In the genomic region with DNA sequence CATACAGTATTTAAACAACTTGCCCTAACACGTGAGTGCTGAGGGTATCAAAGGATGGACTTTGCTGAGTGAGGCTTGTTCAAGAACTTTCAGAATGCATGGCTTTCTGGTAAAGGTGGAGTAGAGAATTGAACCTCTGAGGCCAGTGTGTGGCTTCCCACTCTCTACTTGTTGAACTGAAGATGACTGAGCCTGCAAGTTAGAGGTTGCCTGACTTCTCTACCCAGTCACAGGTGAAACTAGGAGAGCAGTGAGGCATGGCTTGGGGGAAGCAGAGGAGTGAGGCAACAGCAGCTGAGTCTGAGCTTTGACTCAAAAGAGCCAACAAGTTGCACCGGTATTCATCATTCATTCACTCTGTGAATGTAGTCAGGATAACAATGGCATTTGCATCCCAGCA, we compare ENCODE assay signal across 9 cellular contexts.
A peak's percentile ranks its signal among the peaks of the same experiment; 100 is the strongest.
DNase-seq lines count a peak whose midpoint lies in the region; ATAC-seq and TF ChIP-seq lines count a peak whose summit lies in the region.
"Had no signal": no experiment of that assay in that cellular context is flagged by ENCODE, and none has a peak within 500 bp of the region (broad histone marks: within the 10 kb centered on the region; RNA-seq: fewer than 3 reads in every experiment).

No MANE protein-coding gene starts in this region.

- H3K27me3 Mint-ChIP-seq in CD4-positive, alpha-beta T cell, result no peaks in the 10 kb centered on the region

- TF ChIP-seq CTCF in GM20000 (IDR thresholded peaks at IDR 0.05; ENCODE audit: extremely low read depth, missing control alignments), result no peak
- no peak for TF ChIP-seq CTCF in CD4-positive, alpha-beta T cell (IDR thresholded peaks at IDR 0.05)

- intact Hi-C loops in CD4-positive, alpha-beta T cell (cut with DNase I, micrococcal nuclease), result no loop called here

- CTCF ChIA-PET in CD4-positive, alpha-beta T cell (lab: Charles Lee), result no interaction called here

- POLR2A ChIA-PET in CD4-positive, alpha-beta T cell (lab: Charles Lee), result no interaction called here

- H3K9me3 ChIP-seq in CD4-positive, alpha-beta T cell (ENCODE audit: control insufficient read depth, low read length), result no peaks in the 10 kb centered on the region

- no peaks in the 10 kb centered on the region for H3K36me3 Mint-ChIP-seq in CD4-positive, alpha-beta T cell (ENCODE audit: low read depth)

- no peak overlapping the region for H3K27ac ChIP-seq in CD4-positive, alpha-beta T cell (ENCODE audit: low read depth, low read length)

- no peak overlapping the region for H3K27ac Mint-ChIP-seq in CD4-positive, alpha-beta T cell

- ATAC-seq in GM18861 (IDR thresholded peaks at IDR 0.05; ENCODE audit: unreplicated experiment) (peak; percentile 100), HG03097 (IDR thresholded peaks at IDR 0.05; ENCODE audit: low FRiP score, unreplicated experiment) (peak; percentile 100)
- no peak for ATAC-seq in CD4-positive, alpha-beta T cell (ENCODE audit: poor library complexity)

- no peaks in the 10 kb centered on the region for H3K27me3 ChIP-seq in CD4-positive, alpha-beta T cell (ENCODE audit: control insufficient read depth, insufficient read depth, low read length)

- no peaks in the 10 kb centered on the region for H3K4me1 Mint-ChIP-seq in CD4-positive, alpha-beta T cell (ENCODE audit: low read depth)

- peaks cover 5% of the 10 kb centered on the region for H3K9me3 Mint-ChIP-seq in CD4-positive, alpha-beta T cell

- H3K4me3 Mint-ChIP-seq in CD4-positive, alpha-beta T cell, result no peak overlapping the region

- DNase-seq in GM20000 (ENCODE audit: low spot score) (peak; percentile 86), iPS-NIHi11 (ENCODE audit: low spot score) (peak; percentile 27), cerebellar nuclear complex (lab: John Stamatoyannopoulos, UW) (no peak), GM03348 (ENCODE audit: low spot score) (no peak)
- DNase-seq in CD4-positive, alpha-beta T cell, result no peak
- DNase-seq: activated CD4-positive, CD25-positive, alpha-beta regulatory T cell; NCI-H226 had no signal

Comparison
In these comparisons a context has a peak if more than half of its experiments do, and no peak if none do; other contexts are left out.
1. DNase-seq: peak in GM20000 (single experiment) and iPS-NIHi11 (single experiment); none in CD4-positive, alpha-beta T cell (0 of 10), cerebellar nuclear complex (0 of 2) and GM03348 (single experiment).